27 cellular contexts compared by ENCODE assay signal in the genomic region with DNA sequence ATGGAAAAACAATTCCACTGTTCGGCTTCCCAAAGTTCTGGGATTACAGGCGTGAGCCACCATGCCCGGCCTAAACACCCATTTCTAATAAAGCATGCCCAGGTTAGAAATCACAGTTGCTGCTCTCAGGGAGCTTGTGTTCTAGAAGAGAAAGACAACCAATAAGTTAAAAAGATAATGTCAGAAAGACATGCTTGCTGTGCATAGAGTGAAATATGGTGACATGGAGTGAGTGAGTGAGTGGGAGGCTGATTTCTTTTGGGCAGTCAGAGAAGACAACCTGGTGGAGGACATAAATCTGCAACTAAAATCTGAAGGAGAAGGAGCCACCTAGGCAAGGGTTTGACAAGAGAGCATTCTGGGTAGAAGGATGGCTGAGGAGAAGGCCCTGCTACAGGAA.
"Had no signal": no experiment of that assay in that cellular context is flagged by ENCODE, and none has a peak within 500 bp of the region (broad histone marks: within the 10 kb centered on the region; RNA-seq: fewer than 3 reads in every experiment).

No MANE protein-coding gene starts in this region.

- H3K36me3 Mint-ChIP-seq: activated CD8-positive, alpha-beta memory T cell treated with anti-CD3 and anti-CD28 coated beads, Interleukin-2, amount 10 ng/mL, durations not matched to agents 7 days and 5 days; natural killer cell had no signal

- H3K4me3 Mint-ChIP-seq: activated CD8-positive, alpha-beta memory T cell treated with anti-CD3 and anti-CD28 coated beads, Interleukin-2, amount 10 ng/mL, durations not matched to agents 7 days and 5 days; activated CD8-positive, alpha-beta T cell treated with anti-CD3 and anti-CD28 coated beads, Interleukin-2, amount 10 ng/mL, durations not matched to agents 7 days and 5 days; activated naive CD4-positive, alpha-beta T cell treated with anti-CD3 and anti-CD28 coated beads for 36 hours; activated T-helper 1 cell treated with anti-CD3 and anti-CD28 coated beads, Interleukin-12 subunit alpha, Interleukin-12 subunit beta, Interleukin-2, Interleukin-4 antibody, amounts not matched to agents 30 ng/mL and 10 ng/mL and 1 ng/mL, durations not matched to agents 14 hours and 24 hours and 36 hours; natural killer cell; stimulated activated naive B cell treated with anti-CD40 and anti-IgM and Interleukin-4, amounts not matched to agents 10 μg/mL and 1 μg/mL and 100 μg/mL, for 72 hours had no signal

- H3K36me3 ChIP-seq: gastrocnemius medialis, stomach, thyroid gland, upper lobe of left lung had no signal

- H3K9me3 Mint-ChIP-seq: activated naive CD4-positive, alpha-beta T cell treated with anti-CD3 and anti-CD28 coated beads for 36 hours; activated T-helper 1 cell treated with anti-CD3 and anti-CD28 coated beads, Interleukin-12 subunit alpha, Interleukin-12 subunit beta, Interleukin-2, Interleukin-4 antibody, amounts not matched to agents 30 ng/mL and 10 ng/mL and 1 ng/mL, durations not matched to agents 14 hours and 24 hours and 36 hours; natural killer cell; stimulated activated naive B cell treated with anti-CD40 and anti-IgM and Interleukin-4, amounts not matched to agents 10 μg/mL and 1 μg/mL and 100 μg/mL, for 72 hours had no signal

- H3K9ac ChIP-seq: SK-N-SH had no signal

- H3K27me3 ChIP-seq: gastrocnemius medialis, hepatocyte, stomach, thyroid gland, upper lobe of left lung had no signal

- H3K27ac ChIP-seq: hepatocyte, stomach, upper lobe of left lung had no signal

- FAIRE-seq: bronchial epithelial cell, colon had no signal

- ATAC-seq: activated CD8-positive, alpha-beta memory T cell treated with anti-CD3 and anti-CD28 coated beads, Interleukin-2, amount 10 ng/mL, durations not matched to agents 7 days and 5 days; activated CD8-positive, alpha-beta T cell treated with anti-CD3 and anti-CD28 coated beads, Interleukin-2, amount 10 ng/mL, durations not matched to agents 7 days and 5 days; gastrocnemius medialis; left cardiac atrium; natural killer cell; stimulated activated naive B cell treated with anti-CD40 and anti-IgM and Interleukin-4, amounts not matched to agents 10 μg/mL and 1 μg/mL and 100 μg/mL, for 72 hours had no signal

- H3K4me2 ChIP-seq: hepatocyte, SK-N-SH, smooth muscle cell had no signal

- H3K9me2 ChIP-seq: SK-N-SH had no signal

- H2AFZ ChIP-seq: hepatocyte had no signal

- H3K27ac Mint-ChIP-seq: activated CD8-positive, alpha-beta memory T cell treated with anti-CD3 and anti-CD28 coated beads, Interleukin-2, amount 10 ng/mL, durations not matched to agents 7 days and 5 days; activated CD8-positive, alpha-beta T cell treated with anti-CD3 and anti-CD28 coated beads, Interleukin-2, amount 10 ng/mL, durations not matched to agents 7 days and 5 days; activated naive CD4-positive, alpha-beta T cell treated with anti-CD3 and anti-CD28 coated beads for 36 hours; activated T-helper 1 cell treated with anti-CD3 and anti-CD28 coated beads, Interleukin-12 subunit alpha, Interleukin-12 subunit beta, Interleukin-2, Interleukin-4 antibody, amounts not matched to agents 30 ng/mL and 10 ng/mL and 1 ng/mL, durations not matched to agents 14 hours and 24 hours and 36 hours; stimulated activated naive B cell treated with anti-CD40 and anti-IgM and Interleukin-4, amounts not matched to agents 10 μg/mL and 1 μg/mL and 100 μg/mL, for 72 hours had no signal

- H3K4me3 ChIP-seq: gastrocnemius medialis, hepatocyte, smooth muscle cell, stomach, thyroid gland, upper lobe of left lung had no signal

- H3K9me3 ChIP-seq: gastrocnemius medialis, SK-N-SH, stomach, thyroid gland, upper lobe of left lung had no signal

- H3K27me3 Mint-ChIP-seq: activated CD8-positive, alpha-beta memory T cell treated with anti-CD3 and anti-CD28 coated beads, Interleukin-2, amount 10 ng/mL, durations not matched to agents 7 days and 5 days; stimulated activated naive B cell treated with anti-CD40 and anti-IgM and Interleukin-4, amounts not matched to agents 10 μg/mL and 1 μg/mL and 100 μg/mL, for 72 hours had no signal

- DNase-seq: activated CD4-positive, alpha-beta T cell treated with anti-CD3 and anti-CD28 coated beads for 1 hour; activated CD8-positive, alpha-beta memory T cell treated with anti-CD3 and anti-CD28 coated beads, Interleukin-2, amount 10 ng/mL, durations not matched to agents 7 days and 5 days; activated CD8-positive, alpha-beta T cell treated with anti-CD3 and anti-CD28 coated beads, Interleukin-2, amount 10 ng/mL, durations not matched to agents 7 days and 5 days; activated effector memory CD4-positive, alpha-beta T cell treated with anti-CD3 and anti-CD28 coated beads, Interleukin-2, amount 50 U/mL, for 16 hours; activated naive CD4-positive, alpha-beta T cell treated with anti-CD3 and anti-CD28 coated beads for 36 hours; dermis blood vessel endothelial cell; effector CD8-positive, alpha-beta T cell; erythroblast; gastrocnemius medialis; islet precursor cell; left cardiac atrium; mammary epithelial cell; natural killer cell; SK-N-SH; stimulated activated CD4-positive, alpha-beta T cell treated with anti-CD3 and anti-CD28 coated beads, Interleukin-1b, Interleukin-23, amount 100 ng/mL, for 48 hours; stimulated activated CD4-positive, alpha-beta T cell treated with anti-CD3 and anti-CD28 coated beads, Interleukin-4, amount 100 ng/mL, for 4 hours; stimulated activated CD8-positive, alpha-beta memory T cell treated with anti-CD3 and anti-CD28 coated beads, Interleukin-4, amount 100 ng/mL, for 48 hours; stimulated activated naive B cell treated with anti-CD40 and anti-IgM and Interleukin-4, amounts not matched to agents 10 μg/mL and 1 μg/mL and 100 μg/mL, for 72 hours; stomach; T-helper 2 cell; thyroid gland; upper lobe of left lung had no signal
